Comparison of ENCODE assay signal across 9 cellular contexts in genomic region chr9:87793292-87793691, GRCh38.
DNase-seq lines count a peak whose midpoint lies in the region; ATAC-seq and TF ChIP-seq lines count a peak whose summit lies in the region.
"Had no signal": no experiment of that assay in that cellular context is flagged by ENCODE, and none has a peak within 500 bp of the region (broad histone marks: within the 10 kb centered on the region; RNA-seq: fewer than 3 reads in every experiment).

No MANE protein-coding gene starts in this region.

- H3K27ac ChIP-seq in brain microvascular endothelial cell (peak overlapping the region; percentile 30), mesendoderm (ENCODE audit: low read depth, low read length) (no peak overlapping the region)

- peak; percentile 67 for DNase-seq in AG09319 (ENCODE audit: extremely low read depth, low read depth)
- DNase-seq in HuH-7 (ENCODE audit: low spot score), result peak; percentile 46
- peak; percentile 44 for DNase-seq in brain microvascular endothelial cell
- DNase-seq in mesendoderm, result peak; percentile 32
- no peak for DNase-seq in islet precursor cell

- no peak overlapping the region for H3K56ac ChIP-seq in mesendoderm (ENCODE audit: low read length)

- no peak overlapping the region for H3K4me3 ChIP-seq in brain microvascular endothelial cell (ENCODE audit: low read depth, low read length)
- H3K4me3 ChIP-seq in mesendoderm (ENCODE audit: low read length), result no peak overlapping the region
- H3K4me3 ChIP-seq: tibial artery had no signal

- no peak overlapping the region for H2BK5ac ChIP-seq in mesendoderm (ENCODE audit: low read length)

- TF ChIP-seq CTCF in AG09319 (IDR thresholded peaks at IDR 0.05; ENCODE audit: low read depth, low read length) (no peak), brain microvascular endothelial cell (IDR thresholded peaks at IDR 0.05; ENCODE audit: low read depth, low read length, missing control alignments) (no peak)

- no peak overlapping the region for H2BK15ac ChIP-seq in mesendoderm (replicated peaks; ENCODE audit: low read depth)

- no peak overlapping the region for H3K4ac ChIP-seq in mesendoderm (ENCODE audit: low read depth, low read length)

- H4K8ac ChIP-seq in mesendoderm (ENCODE audit: low read depth, low read length), result no peak overlapping the region

- no peak overlapping the region for H3K4me2 ChIP-seq in mesendoderm (ENCODE audit: low read length)

- no peak overlapping the region for H2BK120ac ChIP-seq in mesendoderm (ENCODE audit: low read depth, low read length)

- no peak overlapping the region for H4K5ac ChIP-seq in mesendoderm (ENCODE audit: low read length)

- no peak overlapping the region for H3K23ac ChIP-seq in mesendoderm (ENCODE audit: low read length)

- no peaks in the 10 kb centered on the region for H3K27me3 ChIP-seq in brain microvascular endothelial cell (replicated peaks)
- H3K27me3 ChIP-seq in mesendoderm (ENCODE audit: insufficient read depth, low read length, poor library complexity), result no peaks in the 10 kb centered on the region

- no peaks in the 10 kb centered on the region for H3K79me1 ChIP-seq in mesendoderm (ENCODE audit: low read length)

- H3K18ac ChIP-seq in mesendoderm (ENCODE audit: low read length), result no peak overlapping the region

- H3K9ac ChIP-seq in mesendoderm (ENCODE audit: low read length), result no peak overlapping the region

- H3K4me1 ChIP-seq in mesendoderm (ENCODE audit: control insufficient read depth, low read depth, low read length), result no peaks in the 10 kb centered on the region
- H3K4me1 ChIP-seq: tibial artery had no signal

- ATAC-seq in HG02885 (IDR thresholded peaks at IDR 0.05; ENCODE audit: poor library complexity, unreplicated experiment) (no peak), HG03565 (IDR thresholded peaks at IDR 0.05; ENCODE audit: unreplicated experiment) (no peak), HG03280 (IDR thresholded peaks at IDR 0.05; ENCODE audit: unreplicated experiment) (no peak)

- in situ Hi-C loops in brain microvascular endothelial cell (cut with HindIII; ENCODE audit: low pct_ligation_motif_present, low sequenced_read_pairs), result no loop called here

- H3K36me3 ChIP-seq in brain microvascular endothelial cell (replicated peaks) (no peaks in the 10 kb centered on the region), mesendoderm (ENCODE audit: control insufficient read depth, insufficient read depth, low read length) (no peaks in the 10 kb centered on the region)
- H3K36me3 ChIP-seq: tibial artery had no signal

- no peak overlapping the region for H2AK5ac ChIP-seq in mesendoderm (ENCODE audit: low read length)

- H3K79me2 ChIP-seq in mesendoderm (ENCODE audit: control insufficient read depth, insufficient read depth, low read length), result no peaks in the 10 kb centered on the region

- no CpG with 5 or more reads among the region's 6 CpGs for WGBS in mesendoderm (ENCODE audit: extremely low coverage, insufficient coverage, low lambda C conversion rate)
